In the genomic region with DNA sequence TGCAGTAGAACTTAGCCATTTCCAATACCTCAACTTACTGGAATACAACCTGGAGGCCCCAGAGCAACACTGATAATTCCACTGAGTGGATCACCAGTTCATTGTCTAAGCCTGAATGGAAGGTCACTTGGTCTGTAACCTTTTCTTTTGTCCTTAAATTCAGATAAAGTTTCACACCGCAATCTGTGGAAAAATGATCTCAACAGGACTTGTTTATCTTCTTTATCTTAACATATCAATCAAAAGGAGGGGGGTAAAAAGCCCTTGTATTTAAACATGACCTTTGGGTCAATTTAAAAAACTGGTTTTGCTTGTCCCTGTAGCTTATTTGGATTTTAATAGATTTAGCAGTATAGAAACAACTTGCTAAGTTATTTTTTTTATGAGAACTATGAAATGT, we compare ENCODE assay signal across 20 cellular contexts. TPM values are rescaled to one million over a fixed set of nuclear protein-coding genes. Genes with fewer than 3 reads are reported as not detected.
DNase-seq lines count a peak whose midpoint lies in the region; ATAC-seq and TF ChIP-seq lines count a peak whose summit lies in the region.
"Had no signal": no experiment of that assay in that cellular context is flagged by ENCODE, and none has a peak within 500 bp of the region (broad histone marks: within the 10 kb centered on the region; RNA-seq: fewer than 3 reads in every experiment).

No MANE protein-coding gene starts in this region.

- no peaks in the 10 kb centered on the region for H3K27me3 ChIP-seq in PC-3 (ENCODE audit: low read length)
- H3K27me3 ChIP-seq in esophagus squamous epithelium: no peaks in the 10 kb centered on the region
- no peaks in the 10 kb centered on the region for H3K27me3 ChIP-seq in lower lobe of right lung (ENCODE audit: low read depth)
- H3K27me3 ChIP-seq: BLaER1 treated with 17β-estradiol and CSF1 and Interleukin-3, amounts not matched to agents 10 nM and 100 nM; spleen had no signal

- WGBS in esophagus squamous epithelium, 2 donors: 15 to 33% methylated on average over 1 of the region's 1 CpG

- POLR2A ChIA-PET in PC-3 (lab: Charles Lee; ENCODE audit: unreplicated experiment): interaction anchor here (0.6 kb wide), 1 partner anchor 39 kb away, joined by 4 read pairs; a partner anchor contains a TSS

- intact Hi-C loops in PC-3 (cut with micrococcal nuclease): loop anchor here (5.0 kb wide), 1 partner anchor 40 kb away; no protein-coding TSS in a partner anchor
- intact Hi-C loops in esophagus squamous epithelium (cut with DNase I): loop anchor here (5.0 kb wide), 1 partner anchor 90 kb away; no protein-coding TSS in a partner anchor
- intact Hi-C loops in lower lobe of right lung (cut with DNase I): loop anchor here (10.0 kb wide), 1 partner anchor 53 kb away; no protein-coding TSS in a partner anchor

- no peak overlapping the region for H3K4me3 Mint-ChIP-seq in HFFc6
- no peak overlapping the region for H3K4me3 Mint-ChIP-seq in stimulated activated effector memory CD8-positive, alpha-beta T cell treated with anti-CD3 and anti-CD28 coated beads, Interleukin-12 subunit alpha, Interleukin-12 subunit beta, amount 100 ng/mL, for 72 hours
- H3K4me3 Mint-ChIP-seq: activated B cell treated with CpG ODN at 0.5 μM for 24 hours; activated CD8-positive, alpha-beta memory T cell treated with anti-CD3 and anti-CD28 coated beads, Interleukin-2, amount 10 ng/mL, durations not matched to agents 7 days and 5 days; immature natural killer cell had no signal

- no peak for DNase-seq in HFFc6
- no peak for DNase-seq in PC-3
- DNase-seq in esophagus squamous epithelium (lab: John Stamatoyannopoulos, UW): no peak
- DNase-seq in stimulated activated effector memory CD8-positive, alpha-beta T cell treated with anti-CD3 and anti-CD28 coated beads, Interleukin-12 subunit alpha, Interleukin-12 subunit beta, amount 100 ng/mL, for 72 hours (ENCODE audit: low spot score in 2 of 2): no peak
- DNase-seq in midbrain (lab: John Stamatoyannopoulos, UW): no peak
- no peak for DNase-seq in lower lobe of right lung
- DNase-seq in SKM-1 (lab: John Stamatoyannopoulos, UW; ENCODE audit: unreplicated experiment): no peak
- DNase-seq: activated B cell treated with CpG ODN at 0.5 μM for 24 hours; activated CD8-positive, alpha-beta memory T cell treated with anti-CD3 and anti-CD28 coated beads, Interleukin-2, amount 10 ng/mL, durations not matched to agents 7 days and 5 days; DMS79 treated with DMSO at 0.1 percent for 48 hours; H7; immature natural killer cell; KG1; NCI-H1105; NCI-H446 treated with DMSO at 0.1 percent for 48 hours; spleen; stimulated activated naive CD4-positive, alpha-beta T cell treated with Interleukin-2 at 50 U/mL for 16 hours; SW 1271 had no signal

- peaks cover 22% of the 10 kb centered on the region for H3K4me1 Mint-ChIP-seq in HFFc6 (ENCODE audit: low read depth)
- peaks cover 27% of the 10 kb centered on the region for H3K4me1 Mint-ChIP-seq in stimulated activated effector memory CD8-positive, alpha-beta T cell treated with anti-CD3 and anti-CD28 coated beads, Interleukin-12 subunit alpha, Interleukin-12 subunit beta, amount 100 ng/mL, for 72 hours

- H3K36me3 ChIP-seq in PC-3 (ENCODE audit: low read depth, low read length) (peaks cover 39% of the 10 kb centered on the region), esophagus squamous epithelium (peaks cover 0 to 75% (median 0%) of the 10 kb centered on the region in 3 donors), lower lobe of right lung (peaks cover 79% of the 10 kb centered on the region)

- no peak overlapping the region for H2AFZ ChIP-seq in PC-3 (ENCODE audit: low read length)

- no peaks in the 10 kb centered on the region; the same call in 1 of the 2 replicates for H4K20me1 ChIP-seq in PC-3 (ENCODE audit: low read length)

- H3F3A ChIP-seq in PC-3 (ENCODE audit: low read length, unreplicated experiment): peaks cover 5% of the 10 kb centered on the region

- CTCF ChIA-PET in PC-3 (lab: Charles Lee): interaction anchor here (0.6 kb wide), 1 partner anchor 92 kb away, joined by 3 read pairs; no protein-coding TSS in a partner anchor

- ATAC-seq in PC-3 (no peak), lower lobe of right lung (no peak)
- no peak for ATAC-seq in stimulated activated effector memory CD8-positive, alpha-beta T cell treated with anti-CD3 and anti-CD28 coated beads, Interleukin-12 subunit alpha, Interleukin-12 subunit beta, amount 100 ng/mL, for 72 hours
- ATAC-seq: activated CD8-positive, alpha-beta memory T cell treated with anti-CD3 and anti-CD28 coated beads, Interleukin-2, amount 10 ng/mL, durations not matched to agents 7 days and 5 days; activated naive CD4-positive, alpha-beta T cell treated with anti-CD3 and anti-CD28 coated beads, Interleukin-2, amount 50 U/mL, for 72 hours had no signal

- no TSS peak for BruUV-seq in PC-3 (replicated peaks; lab: Mats Ljungman, UMichigan)

- peak overlapping the region; percentile 71 for H3K4me2 ChIP-seq in PC-3 (ENCODE audit: low read length)
- H3K4me2 ChIP-seq: BLaER1 treated with 17β-estradiol and CSF1 and Interleukin-3, amounts not matched to agents 10 nM and 100 nM had no signal

- H3K4me3 ChIP-seq in PC-3 (ENCODE audit: low read length) (peak overlapping the region; percentile 35; the same call in 1 of the 2 replicates), esophagus squamous epithelium (no peak overlapping the region), lower lobe of right lung (no peak overlapping the region)
- H3K4me3 ChIP-seq: BLaER1 treated with 17β-estradiol and CSF1 and Interleukin-3, amounts not matched to agents 10 nM and 100 nM; spleen had no signal

- peaks cover 22% of the 10 kb centered on the region for H3K79me2 ChIP-seq in PC-3 (ENCODE audit: low read length)

- no peaks in the 10 kb centered on the region for H3K9me2 ChIP-seq in PC-3 (replicated peaks; ENCODE audit: low read length)

- no peak overlapping the region for H3K9ac ChIP-seq in PC-3 (ENCODE audit: low read length)
- H3K9ac ChIP-seq: BLaER1 treated with 17β-estradiol and CSF1 and Interleukin-3, amounts not matched to agents 10 nM and 100 nM had no signal

- peak overlapping the region; percentile 17; the same call in 1 of the 2 replicates for H3K27ac Mint-ChIP-seq in HFFc6
- peak overlapping the region; percentile 13 for H3K27ac Mint-ChIP-seq in stimulated activated effector memory CD8-positive, alpha-beta T cell treated with anti-CD3 and anti-CD28 coated beads, Interleukin-12 subunit alpha, Interleukin-12 subunit beta, amount 100 ng/mL, for 72 hours
- H3K27ac Mint-ChIP-seq: activated B cell treated with CpG ODN at 0.5 μM for 24 hours; activated naive CD4-positive, alpha-beta T cell treated with anti-CD3 and anti-CD28 coated beads, Interleukin-2, amount 50 U/mL, for 72 hours had no signal

- no peak for TF ChIP-seq POLR2A in esophagus squamous epithelium (IDR thresholded peaks at IDR 0.05)

- H3K27me3 Mint-ChIP-seq in HFFc6 (ENCODE audit: insufficient read depth): no peaks in the 10 kb centered on the region
- H3K27me3 Mint-ChIP-seq: activated B cell treated with CpG ODN at 0.5 μM for 24 hours; activated CD8-positive, alpha-beta memory T cell treated with anti-CD3 and anti-CD28 coated beads, Interleukin-2, amount 10 ng/mL, durations not matched to agents 7 days and 5 days had no signal

- no peaks in the 10 kb centered on the region for H3K9me3 ChIP-seq in PC-3 (ENCODE audit: low read length)
- H3K9me3 ChIP-seq in esophagus squamous epithelium: no peaks in the 10 kb centered on the region
- no peaks in the 10 kb centered on the region for H3K9me3 ChIP-seq in lower lobe of right lung
- H3K9me3 ChIP-seq: BLaER1 treated with 17β-estradiol and CSF1 and Interleukin-3, amounts not matched to agents 10 nM and 100 nM; spleen had no signal

- peaks cover 40% of the 10 kb centered on the region for H3K36me3 Mint-ChIP-seq in HFFc6 (ENCODE audit: low read depth)
- H3K36me3 Mint-ChIP-seq in stimulated activated effector memory CD8-positive, alpha-beta T cell treated with anti-CD3 and anti-CD28 coated beads, Interleukin-12 subunit alpha, Interleukin-12 subunit beta, amount 100 ng/mL, for 72 hours: peaks cover 100% of the 10 kb centered on the region

- H3K27ac ChIP-seq in PC-3 (ENCODE audit: low read length): peak overlapping the region; percentile 75
- H3K27ac ChIP-seq in esophagus squamous epithelium: peak overlapping the region; percentile 57 to 85 (median 72)
- H3K27ac ChIP-seq in lower lobe of right lung: no peak overlapping the region

- TF ChIP-seq CTCF in HFFc6 (IDR thresholded peaks at IDR 0.05) (no peak), PC-3 (conservative IDR thresholded peaks at IDR 0.05; ENCODE audit: low read depth, low read length) (no peak), esophagus squamous epithelium (IDR thresholded peaks at IDR 0.05) (no peak), lower lobe of right lung (IDR thresholded peaks at IDR 0.05) (no peak)

- H3K9me3 Mint-ChIP-seq in HFFc6: no peaks in the 10 kb centered on the region
- no peaks in the 10 kb centered on the region for H3K9me3 Mint-ChIP-seq in stimulated activated effector memory CD8-positive, alpha-beta T cell treated with anti-CD3 and anti-CD28 coated beads, Interleukin-12 subunit alpha, Interleukin-12 subunit beta, amount 100 ng/mL, for 72 hours
- H3K9me3 Mint-ChIP-seq: activated B cell treated with CpG ODN at 0.5 μM for 24 hours, immature natural killer cell had no signal

- H3K4me1 ChIP-seq in PC-3 (ENCODE audit: insufficient read depth, low read length) (peaks cover 31% of the 10 kb centered on the region), esophagus squamous epithelium (peaks cover 14 to 77% (median 55%) of the 10 kb centered on the region in 3 donors), lower lobe of right lung (peaks cover 48% of the 10 kb centered on the region)

RNA-seq across cellular contexts. Expression of a gene that starts 21.6 kb away (rescaled TPM):
- 100 to 1,000 TPM; 158 to 181 (median 175) TPM for total RNA-seq in HFFc6 (2021; fragmentation: NEBNext Ultra II Directional; extraction: Animal tissue kit (Norgen Biotek cat#: 25700))
- 99.7 and 134 TPM in 2 replicates for total RNA-seq in PC-3 (2014; rRNA removed)
- total RNA-seq in esophagus squamous epithelium: 10 to 100 TPM; 31.8 to 73.5 (median 62.1) TPM
- 49.9 TPM for total RNA-seq in lower lobe of right lung

RNA-seq across cellular contexts. Expression of a gene that starts 38.6 kb away (rescaled TPM):
- 10 to 100 TPM; 43.9 to 66.1 (median 55.2) TPM for total RNA-seq in HFFc6 (2021; fragmentation: NEBNext Ultra II Directional; extraction: Animal tissue kit (Norgen Biotek cat#: 25700))
- total RNA-seq in PC-3 (2014; rRNA removed) (13.4 and 20.0 TPM in 2 replicates), esophagus squamous epithelium (10 to 100 TPM; 16.4 to 26.2 (median 20.1) TPM), lower lobe of right lung (49.3 TPM)
